In the genomic region with DNA sequence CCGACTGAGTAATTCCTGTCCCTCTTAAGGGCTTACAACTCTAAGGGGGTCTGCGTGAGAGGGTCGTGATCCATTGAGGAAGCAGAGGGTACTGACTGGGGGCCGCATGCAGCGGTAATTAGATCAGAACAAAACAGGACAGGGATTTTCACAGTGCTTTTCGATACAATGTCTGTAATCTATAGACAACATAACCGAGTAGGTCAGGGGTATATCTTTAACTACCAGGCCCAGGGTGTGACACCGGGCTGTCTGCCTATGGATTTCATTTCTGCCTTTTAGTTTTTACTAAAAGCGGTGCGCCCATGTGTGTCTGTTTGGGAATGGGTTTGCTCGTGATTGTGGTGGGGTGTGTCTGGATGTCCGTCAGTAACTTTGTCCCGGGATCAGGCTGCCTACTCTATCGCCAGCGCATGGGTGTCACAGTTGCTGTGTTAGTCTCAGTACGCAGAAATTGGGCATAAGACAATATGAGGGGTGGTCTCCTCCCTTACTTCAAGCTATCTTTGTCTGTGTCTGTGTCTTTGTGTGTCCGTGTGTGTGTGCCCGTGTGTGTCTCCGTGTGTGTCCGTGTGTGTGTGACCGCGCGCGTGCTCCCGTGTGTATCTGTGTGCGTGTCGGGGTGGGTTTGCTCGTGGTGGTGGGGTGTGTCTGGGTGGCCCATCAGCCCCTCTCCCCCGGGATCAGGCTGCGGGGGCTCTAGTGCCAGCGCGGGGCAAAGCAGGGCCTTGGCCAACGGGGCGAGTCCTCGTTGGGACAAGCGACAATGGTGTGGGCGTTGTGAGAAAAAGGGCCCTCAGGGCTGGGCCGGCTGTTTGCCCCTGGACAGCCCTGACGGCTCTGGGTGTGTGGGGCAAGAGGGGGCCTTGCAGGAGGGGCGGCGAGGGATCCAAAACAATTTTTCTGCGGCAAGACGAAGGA, we compare ENCODE assay signal across 2 cellular contexts.
TF ChIP-seq lines count a peak whose summit lies in the region.

No MANE protein-coding gene starts in this region.

TF ChIP-seq in SK-N-SH, 30 proteins besides CTCF, POLR2A, EP300 and RAD21 (continued from another document):
- TF ChIP-seq SIN3A (IDR thresholded peaks at IDR 0.05; ENCODE audit: borderline replicate concordance, low read depth, low read length) (no peak), GATA2 (CRISPR knock-in tag; IDR thresholded peaks at IDR 0.05) (no peak), EZH2phosphoT487 (IDR thresholded peaks at IDR 0.05; ENCODE audit: borderline replicate concordance, low read depth) (no peak)
- TF ChIP-seq, protein P1, sequence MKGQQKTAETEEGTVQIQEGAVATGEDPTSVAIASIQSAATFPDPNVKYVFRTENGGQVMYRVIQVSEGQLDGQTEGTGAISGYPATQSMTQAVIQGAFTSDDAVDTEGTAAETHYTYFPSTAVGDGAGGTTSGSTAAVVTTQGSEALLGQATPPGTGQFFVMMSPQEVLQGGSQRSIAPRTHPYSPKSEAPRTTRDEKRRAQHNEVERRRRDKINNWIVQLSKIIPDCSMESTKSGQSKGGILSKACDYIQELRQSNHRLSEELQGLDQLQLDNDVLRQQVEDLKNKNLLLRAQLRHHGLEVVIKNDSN (IDR thresholded peaks at IDR 0.05; ENCODE audit: borderline replicate concordance, low read depth): no peak

TF ChIP-seq in SK-N-SH treated with all-trans-retinoic acid at 6 μM for 48 hours, 23 proteins besides CTCF, POLR2A, EP300 and RAD21 (continued from another document):
- TF ChIP-seq, protein P2, sequence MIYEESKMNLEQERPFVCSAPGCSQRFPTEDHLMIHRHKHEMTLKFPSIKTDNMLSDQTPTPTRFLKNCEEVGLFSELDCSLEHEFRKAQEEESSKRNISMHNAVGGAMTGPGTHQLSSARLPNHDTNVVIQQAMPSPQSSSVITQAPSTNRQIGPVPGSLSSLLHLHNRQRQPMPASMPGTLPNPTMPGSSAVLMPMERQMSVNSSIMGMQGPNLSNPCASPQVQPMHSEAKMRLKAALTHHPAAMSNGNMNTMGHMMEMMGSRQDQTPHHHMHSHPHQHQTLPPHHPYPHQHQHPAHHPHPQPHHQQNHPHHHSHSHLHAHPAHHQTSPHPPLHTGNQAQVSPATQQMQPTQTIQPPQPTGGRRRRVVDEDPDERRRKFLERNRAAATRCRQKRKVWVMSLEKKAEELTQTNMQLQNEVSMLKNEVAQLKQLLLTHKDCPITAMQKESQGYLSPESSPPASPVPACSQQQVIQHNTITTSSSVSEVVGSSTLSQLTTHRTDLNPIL (CRISPR knock-in tag; IDR thresholded peaks at IDR 0.05; ENCODE audit: low read depth): no peak
- TF ChIP-seq, protein P3, sequence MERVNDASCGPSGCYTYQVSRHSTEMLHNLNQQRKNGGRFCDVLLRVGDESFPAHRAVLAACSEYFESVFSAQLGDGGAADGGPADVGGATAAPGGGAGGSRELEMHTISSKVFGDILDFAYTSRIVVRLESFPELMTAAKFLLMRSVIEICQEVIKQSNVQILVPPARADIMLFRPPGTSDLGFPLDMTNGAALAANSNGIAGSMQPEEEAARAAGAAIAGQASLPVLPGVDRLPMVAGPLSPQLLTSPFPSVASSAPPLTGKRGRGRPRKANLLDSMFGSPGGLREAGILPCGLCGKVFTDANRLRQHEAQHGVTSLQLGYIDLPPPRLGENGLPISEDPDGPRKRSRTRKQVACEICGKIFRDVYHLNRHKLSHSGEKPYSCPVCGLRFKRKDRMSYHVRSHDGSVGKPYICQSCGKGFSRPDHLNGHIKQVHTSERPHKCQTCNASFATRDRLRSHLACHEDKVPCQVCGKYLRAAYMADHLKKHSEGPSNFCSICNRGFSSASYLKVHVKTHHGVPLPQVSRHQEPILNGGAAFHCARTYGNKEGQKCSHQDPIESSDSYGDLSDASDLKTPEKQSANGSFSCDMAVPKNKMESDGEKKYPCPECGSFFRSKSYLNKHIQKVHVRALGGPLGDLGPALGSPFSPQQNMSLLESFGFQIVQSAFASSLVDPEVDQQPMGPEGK (CRISPR knock-in tag; IDR thresholded peaks at IDR 0.05; ENCODE audit: borderline replicate concordance): no peak
- no peak for TF ChIP-seq ARNTL (CRISPR knock-in tag; IDR thresholded peaks at IDR 0.05; ENCODE audit: borderline replicate concordance, low read depth)
- TF ChIP-seq ZFP30 (CRISPR knock-in tag; IDR thresholded peaks at IDR 0.05): no peak
- TF ChIP-seq BACH2 (CRISPR knock-in tag; IDR thresholded peaks at IDR 0.05; ENCODE audit: borderline replicate concordance): no peak
- TF ChIP-seq, protein P4, sequence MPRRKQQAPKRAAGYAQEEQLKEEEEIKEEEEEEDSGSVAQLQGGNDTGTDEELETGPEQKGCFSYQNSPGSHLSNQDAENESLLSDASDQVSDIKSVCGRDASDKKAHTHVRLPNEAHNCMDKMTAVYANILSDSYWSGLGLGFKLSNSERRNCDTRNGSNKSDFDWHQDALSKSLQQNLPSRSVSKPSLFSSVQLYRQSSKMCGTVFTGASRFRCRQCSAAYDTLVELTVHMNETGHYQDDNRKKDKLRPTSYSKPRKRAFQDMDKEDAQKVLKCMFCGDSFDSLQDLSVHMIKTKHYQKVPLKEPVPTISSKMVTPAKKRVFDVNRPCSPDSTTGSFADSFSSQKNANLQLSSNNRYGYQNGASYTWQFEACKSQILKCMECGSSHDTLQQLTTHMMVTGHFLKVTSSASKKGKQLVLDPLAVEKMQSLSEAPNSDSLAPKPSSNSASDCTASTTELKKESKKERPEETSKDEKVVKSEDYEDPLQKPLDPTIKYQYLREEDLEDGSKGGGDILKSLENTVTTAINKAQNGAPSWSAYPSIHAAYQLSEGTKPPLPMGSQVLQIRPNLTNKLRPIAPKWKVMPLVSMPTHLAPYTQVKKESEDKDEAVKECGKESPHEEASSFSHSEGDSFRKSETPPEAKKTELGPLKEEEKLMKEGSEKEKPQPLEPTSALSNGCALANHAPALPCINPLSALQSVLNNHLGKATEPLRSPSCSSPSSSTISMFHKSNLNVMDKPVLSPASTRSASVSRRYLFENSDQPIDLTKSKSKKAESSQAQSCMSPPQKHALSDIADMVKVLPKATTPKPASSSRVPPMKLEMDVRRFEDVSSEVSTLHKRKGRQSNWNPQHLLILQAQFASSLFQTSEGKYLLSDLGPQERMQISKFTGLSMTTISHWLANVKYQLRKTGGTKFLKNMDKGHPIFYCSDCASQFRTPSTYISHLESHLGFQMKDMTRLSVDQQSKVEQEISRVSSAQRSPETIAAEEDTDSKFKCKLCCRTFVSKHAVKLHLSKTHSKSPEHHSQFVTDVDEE (CRISPR knock-in tag; IDR thresholded peaks at IDR 0.05): no peak
- TF ChIP-seq ZNF70 (CRISPR knock-in tag; IDR thresholded peaks at IDR 0.05): no peak
- no peak for TF ChIP-seq ISL1 (CRISPR knock-in tag; IDR thresholded peaks at IDR 0.05)
- TF ChIP-seq OSR1 (CRISPR knock-in tag; IDR thresholded peaks at IDR 0.05): no peak
- TF ChIP-seq RARB (CRISPR knock-in tag; IDR thresholded peaks at IDR 0.05): no peak
- TF ChIP-seq, protein P5, sequence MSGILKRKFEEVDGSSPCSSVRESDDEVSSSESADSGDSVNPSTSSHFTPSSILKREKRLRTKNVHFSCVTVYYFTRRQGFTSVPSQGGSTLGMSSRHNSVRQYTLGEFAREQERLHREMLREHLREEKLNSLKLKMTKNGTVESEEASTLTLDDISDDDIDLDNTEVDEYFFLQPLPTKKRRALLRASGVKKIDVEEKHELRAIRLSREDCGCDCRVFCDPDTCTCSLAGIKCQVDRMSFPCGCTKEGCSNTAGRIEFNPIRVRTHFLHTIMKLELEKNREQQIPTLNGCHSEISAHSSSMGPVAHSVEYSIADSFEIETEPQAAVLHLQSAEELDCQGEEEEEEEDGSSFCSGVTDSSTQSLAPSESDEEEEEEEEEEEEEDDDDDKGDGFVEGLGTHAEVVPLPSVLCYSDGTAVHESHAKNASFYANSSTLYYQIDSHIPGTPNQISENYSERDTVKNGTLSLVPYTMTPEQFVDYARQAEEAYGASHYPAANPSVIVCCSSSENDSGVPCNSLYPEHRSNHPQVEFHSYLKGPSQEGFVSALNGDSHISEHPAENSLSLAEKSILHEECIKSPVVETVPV (CRISPR knock-in tag; IDR thresholded peaks at IDR 0.05): no peak
- no peak for TF ChIP-seq SNAI2 (CRISPR knock-in tag; IDR thresholded peaks at IDR 0.05)
TF ChIP-seq in SK-N-SH treated with all-trans-retinoic acid at 6 μM for 48 hours: peak in this region for 0.
